Comparison of ENCODE assay signal across 20 cellular contexts in the genomic region with DNA sequence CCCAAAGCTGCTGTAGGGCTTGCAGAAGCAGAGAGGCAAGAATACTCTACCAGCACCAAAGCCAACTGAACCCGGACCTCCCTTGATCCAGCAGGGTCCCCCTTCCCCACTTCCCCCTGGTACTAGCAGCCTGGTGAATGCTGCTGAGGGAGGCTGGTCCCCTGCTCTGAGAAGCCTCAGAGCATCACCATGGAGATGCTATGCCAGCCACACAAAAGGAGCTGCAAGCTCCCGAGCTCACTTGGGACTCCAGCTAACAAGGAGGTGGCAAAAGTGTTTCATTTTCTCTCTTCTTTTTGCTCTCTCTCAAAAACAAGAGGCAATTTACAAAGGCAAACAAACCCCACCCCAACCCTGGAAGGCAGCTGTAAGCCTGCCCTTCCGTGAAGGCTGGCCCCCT.
"Had no signal": no experiment of that assay in that cellular context is flagged by ENCODE, and none has a peak within 500 bp of the region (broad histone marks: within the 10 kb centered on the region; RNA-seq: fewer than 3 reads in every experiment).

No MANE protein-coding gene starts in this region.

- H3K27ac ChIP-seq: gastrocnemius medialis, heart left ventricle, left lung, neutrophil, pancreas, right lobe of liver, suprapubic skin, transverse colon, uterus had no signal

- ATAC-seq: esophagus mucosa, gastrocnemius medialis, heart left ventricle, left lung, mucosa of descending colon, pancreas, right lobe of liver had no signal

- H3K27me3 ChIP-seq: neutrophil, right lobe of liver had no signal

- H3K4me1 ChIP-seq: gastrocnemius medialis, heart left ventricle, left lung, pancreas, right lobe of liver, suprapubic skin, transverse colon, uterus had no signal

- H3K36me3 ChIP-seq: gastrocnemius medialis, heart left ventricle, left lung, neutrophil, pancreas, right lobe of liver, suprapubic skin, transverse colon, uterus had no signal

- H3K4me3 ChIP-seq: gastrocnemius medialis, heart left ventricle, left lung, mucosa of descending colon, pancreas, right lobe of liver, suprapubic skin, transverse colon, uterus had no signal

- DNase-seq: activated B cell treated with CpG ODN at 0.5 μM for 24 hours; activated CD4-positive, alpha-beta memory T cell treated with anti-CD3 and anti-CD28 coated beads for 36 hours; activated CD4-positive, alpha-beta T cell treated with anti-CD3 and anti-CD28 coated beads for 4 hours; activated T-cell treated with anti-CD3 and anti-CD28 coated beads for 4 hours; effector CD4-positive, alpha-beta T cell; gastrocnemius medialis; heart left ventricle; left lung; mucosa of descending colon; naive B cell; pancreas; right lobe of liver; small intestine; stimulated activated CD4-positive, alpha-beta T cell treated with anti-CD3 and anti-CD28 coated beads, Interleukin-15, amount 100 ng/mL, for 24 hours; stimulated activated CD4-positive, alpha-beta T cell treated with anti-CD3 and anti-CD28 coated beads, Interleukin-2, amount 100 ng/mL, for 48 hours; transverse colon; uterus had no signal

- H3K9me3 ChIP-seq: gastrocnemius medialis, heart left ventricle, left lung, mucosa of descending colon, neutrophil, pancreas, right lobe of liver, suprapubic skin, transverse colon, uterus had no signal
